In the genomic region with DNA sequence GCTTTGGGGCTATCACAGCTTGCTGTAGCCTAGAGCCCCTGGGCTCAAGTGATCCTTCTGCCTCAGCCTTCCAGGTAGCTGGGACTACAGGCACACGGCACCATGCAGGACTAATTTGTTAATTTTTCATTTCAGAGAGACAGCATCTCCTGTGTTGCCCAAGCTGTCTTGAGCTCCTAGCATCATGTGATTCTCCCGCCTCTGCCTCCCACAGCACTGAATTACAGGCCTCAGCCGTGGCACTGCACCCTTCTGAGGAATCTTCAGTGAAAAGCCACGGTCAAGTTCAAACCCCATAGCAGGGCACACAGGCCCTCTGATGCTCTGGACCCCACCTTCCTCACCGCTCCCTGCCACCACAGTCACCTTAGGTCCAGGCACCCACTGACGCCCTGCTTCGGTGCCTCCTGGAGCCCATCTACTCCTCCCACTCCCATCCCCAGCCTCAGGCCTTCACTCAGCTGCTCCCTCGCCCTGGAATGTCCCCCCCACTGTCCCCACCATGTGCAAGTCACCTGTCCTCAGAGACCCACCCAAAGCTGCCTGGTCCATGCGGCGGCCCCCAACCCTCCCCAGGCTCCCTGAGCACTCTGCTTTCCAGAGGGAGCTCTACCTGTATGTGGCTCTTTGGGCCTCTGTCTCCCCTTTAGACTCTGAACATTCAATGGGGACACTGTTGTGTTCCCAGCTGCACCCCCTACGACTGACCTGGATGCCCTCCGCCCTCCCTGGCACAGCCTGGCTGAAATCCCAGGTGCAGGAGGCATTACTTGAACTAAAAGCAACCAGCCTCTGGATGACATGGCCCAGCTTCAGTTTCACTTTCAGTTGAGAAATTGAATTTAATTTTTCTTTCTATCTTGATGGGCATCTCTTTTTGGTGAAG, we compare ENCODE assay signal across 8 cellular contexts. TPM values are rescaled to one million over a fixed set of nuclear protein-coding genes. Genes with fewer than 3 reads are reported as not detected.
DNase-seq lines count a peak whose midpoint lies in the region; ATAC-seq and TF ChIP-seq lines count a peak whose summit lies in the region.

No MANE protein-coding gene starts in this region.

- no peak for TF ChIP-seq CTCF in heart left ventricle (IDR thresholded peaks at IDR 0.05)

- H3K36me3 ChIP-seq in heart left ventricle: peaks cover 0 to 46% (median 14%) of the 10 kb centered on the region in 9 donors

- 58 to 68% (median 61%) methylated on average over 12 of the region's 12 CpGs for WGBS in heart left ventricle, 4 donors

- intact Hi-C loops in heart left ventricle (cut with DNase I): loop anchor here in 6 of 10 donors (5.0 to 10.0 kb wide), 3 partner anchors 40 to 83 kb away; no protein-coding TSS in a partner anchor
- intact Hi-C loops in Right ventricle myocardium superior (cut with DNase I): loop anchor here (5.0 kb wide), 1 partner anchor 40 kb away; no protein-coding TSS in a partner anchor

- H3K27ac ChIP-seq in heart left ventricle: peak overlapping the region in 11 of 12 donors; percentile 90 to 98 (median 93)

- ATAC-seq in heart left ventricle (no peak), Right ventricle myocardium superior (ENCODE audit: poor library complexity) (no peak), GM21717 (IDR thresholded peaks at IDR 0.05; ENCODE audit: unreplicated experiment) (no peak)
- peak; percentile 19 for ATAC-seq in activated naive CD4-positive, alpha-beta T cell treated with anti-CD3 and anti-CD28 coated beads, Interleukin-2, amount 50 U/mL, for 72 hours
- peak; percentile 19 for ATAC-seq in stimulated activated naive CD8-positive, alpha-beta T cell treated with anti-CD3 and anti-CD28 coated beads, Interleukin-15, Interleukin-2, amounts not matched to agents 100 U/mL and 50 U/mL, for 24 hours

- H3K36me3 Mint-ChIP-seq in activated naive CD4-positive, alpha-beta T cell treated with anti-CD3 and anti-CD28 coated beads, Interleukin-2, amount 50 U/mL, for 72 hours: peaks cover 46 to 47% of the 10 kb centered on the region in 2 donors

- H3K27me3 ChIP-seq in heart left ventricle: no peaks in the 10 kb centered on the region

- peak overlapping the region in 11 of 12 donors; percentile 56 to 86 (median 74) for H3K4me3 ChIP-seq in heart left ventricle

- TF ChIP-seq POLR2A in heart left ventricle (IDR thresholded peaks at IDR 0.05): no peak

- H3K9me3 Mint-ChIP-seq in activated naive CD4-positive, alpha-beta T cell treated with anti-CD3 and anti-CD28 coated beads, Interleukin-2, amount 50 U/mL, for 72 hours: peaks cover 0 to 7% of the 10 kb centered on the region in 2 donors

- H3K9me3 ChIP-seq in heart left ventricle: peaks cover 0 to 6% (median 0%) of the 10 kb centered on the region in 12 donors

- H3K27ac Mint-ChIP-seq in activated naive CD4-positive, alpha-beta T cell treated with anti-CD3 and anti-CD28 coated beads, Interleukin-2, amount 50 U/mL, for 72 hours: peak overlapping the region; percentile 97 to 99

- H3K4me1 ChIP-seq in heart left ventricle: peaks cover 6 to 56% (median 45%) of the 10 kb centered on the region in 12 donors

- DNase-seq in heart left ventricle (peak in 1 of 5 donors; percentile 34), Right ventricle myocardium superior (no peak), islet precursor cell (peak; percentile 36), hypothalamus (lab: John Stamatoyannopoulos, UW) (no peak)
- DNase-seq in activated naive CD4-positive, alpha-beta T cell treated with anti-CD3 and anti-CD28 coated beads, Interleukin-2, amount 50 U/mL, for 72 hours (ENCODE audit: low spot score in 2 of 2): no peak
- peak; percentile 29 for DNase-seq in stimulated activated naive CD8-positive, alpha-beta T cell treated with anti-CD3 and anti-CD28 coated beads, Interleukin-15, Interleukin-2, amounts not matched to agents 100 U/mL and 50 U/mL, for 24 hours
- DNase-seq in NK-92 treated with Interleukin-12 subunit alpha and Interleukin-12 subunit beta, amount 100 ng/mL, for 24 hours (lab: John Stamatoyannopoulos, UW): no peak

RNA-seq across cellular contexts. Expression of a gene that starts 1.6 kb away (rescaled TPM):
- total RNA-seq in heart left ventricle: 100 to 1,000 TPM in 1 of 9 donors, 10 to 100 TPM in 8; 26.6 to 213 (median 55.9) TPM
- 10 to 100 TPM; 37.2 to 44.7 TPM for polyA plus RNA-seq in heart left ventricle
- 58.6 TPM for total RNA-seq in Right ventricle myocardium superior
- 10 to 100 TPM; 51.3 to 68.6 TPM for total RNA-seq in activated naive CD4-positive, alpha-beta T cell treated with anti-CD3 and anti-CD28 coated beads, Interleukin-2, amount 50 U/mL, for 72 hours

RNA-seq across cellular contexts. Expression of a gene that starts 15.2 kb away (rescaled TPM):
- total RNA-seq in heart left ventricle: 100 to 1,000 TPM in 1 of 9 donors, 10 to 100 TPM in 8; 10.4 to 132 (median 18.1) TPM
- 10 to 100 TPM; 13.4 to 18.9 TPM for polyA plus RNA-seq in heart left ventricle
- total RNA-seq in Right ventricle myocardium superior: 16.8 TPM
- total RNA-seq in activated naive CD4-positive, alpha-beta T cell treated with anti-CD3 and anti-CD28 coated beads, Interleukin-2, amount 50 U/mL, for 72 hours: 10 to 100 TPM; 27.2 to 40.5 TPM

RNA-seq across cellular contexts. Expression of a gene that starts 36.1 kb away (rescaled TPM):
- 10 to 100 TPM in 2 of 9 donors, 1 to 10 TPM in 5, not detected in 2; 1.7 to 26.5 (median 5.7) TPM for total RNA-seq in heart left ventricle
- polyA plus RNA-seq in heart left ventricle: 1 to 10 TPM; 2.8 to 3.2 TPM
- total RNA-seq in Right ventricle myocardium superior: 5.0 TPM
- under 1 TPM; 0.14 to 0.18 TPM for total RNA-seq in activated naive CD4-positive, alpha-beta T cell treated with anti-CD3 and anti-CD28 coated beads, Interleukin-2, amount 50 U/mL, for 72 hours

Comparison
In these comparisons a context has a peak if more than half of its experiments do, and no peak if none do; other contexts are left out.
1. ATAC-seq: peak in activated naive CD4-positive, alpha-beta T cell treated with anti-CD3 and anti-CD28 coated beads, Interleukin-2, amount 50 U/mL, for 72 hours (2 of 2) and stimulated activated naive CD8-positive, alpha-beta T cell treated with anti-CD3 and anti-CD28 coated beads, Interleukin-15, Interleukin-2, amounts not matched to agents 100 U/mL and 50 U/mL, for 24 hours (single experiment); none in heart left ventricle (0 of 4), Right ventricle myocardium superior (single experiment) and GM21717 (single experiment).
2. DNase-seq: peak in islet precursor cell (single experiment) and stimulated activated naive CD8-positive, alpha-beta T cell treated with anti-CD3 and anti-CD28 coated beads, Interleukin-15, Interleukin-2, amounts not matched to agents 100 U/mL and 50 U/mL, for 24 hours (single experiment); none in Right ventricle myocardium superior (single experiment), activated naive CD4-positive, alpha-beta T cell treated with anti-CD3 and anti-CD28 coated beads, Interleukin-2, amount 50 U/mL, for 72 hours (0 of 2), hypothalamus (0 of 51) and NK-92 treated with Interleukin-12 subunit alpha and Interleukin-12 subunit beta, amount 100 ng/mL, for 24 hours (single experiment).